8 cellular contexts compared by ENCODE assay signal in the genomic region with DNA sequence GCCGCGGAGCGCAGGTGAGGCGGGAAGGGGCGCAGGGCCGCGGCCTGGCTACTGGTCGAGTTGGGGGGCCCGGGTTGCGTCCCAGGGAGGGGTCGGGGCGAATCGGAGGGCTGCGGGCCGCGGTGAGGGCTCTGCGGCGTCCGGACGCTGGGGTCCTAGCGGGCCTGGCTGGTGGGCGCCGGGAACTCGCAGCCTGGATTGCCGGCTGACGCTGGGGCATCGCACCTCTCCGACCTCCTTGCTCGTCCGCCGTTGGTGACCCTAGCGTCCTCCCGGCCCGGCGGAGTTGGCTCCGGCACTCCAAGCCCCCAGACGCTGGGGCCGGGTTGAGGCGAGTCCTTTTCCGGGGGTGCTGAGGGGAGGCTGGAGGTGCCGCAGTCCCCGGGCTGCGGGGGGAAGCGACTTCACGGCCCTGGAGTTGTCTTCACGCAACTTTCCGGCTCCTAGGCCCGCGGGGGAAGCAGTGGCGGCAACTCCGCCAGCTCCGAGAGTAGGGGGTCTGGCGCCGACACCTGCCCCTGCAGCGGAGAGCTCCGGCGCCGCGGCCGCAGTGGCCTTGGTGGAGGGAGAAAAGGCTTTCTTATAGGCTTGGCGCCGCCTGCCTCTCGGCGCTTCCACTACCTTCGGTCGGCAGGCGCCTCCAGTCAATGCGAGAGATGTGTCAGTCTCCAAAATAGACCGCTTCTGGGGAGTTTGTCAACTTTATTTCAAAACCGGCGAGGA.
DNase-seq lines count a peak whose midpoint lies in the region; ATAC-seq and TF ChIP-seq lines count a peak whose summit lies in the region.

No MANE protein-coding gene starts in this region.

- no peaks in the 10 kb centered on the region for H3K27me3 Mint-ChIP-seq in activated T-cell treated with anti-CD3 and anti-CD28 coated beads, Interleukin-2, amount 50 U/mL, for 72 hours (ENCODE audit: low read depth)

- DNase-seq in NCI-H69 (lab: John Stamatoyannopoulos, UW) (peak; percentile 68), fibroblast of lung (ENCODE audit: low read depth in 2 of 2) (peak; percentile 23 to 45), upper lobe of right lung (peak; percentile 70), NCI-H446 (lab: John Stamatoyannopoulos, UW) (no peak)
- peak; percentile 75 to 78 for DNase-seq in activated T-cell treated with anti-CD3 and anti-CD28 coated beads, Interleukin-2, amount 50 U/mL, for 72 hours

- H3K9me3 ChIP-seq in fibroblast of lung (ENCODE audit: control insufficient read depth, insufficient read depth, low read depth, low read length) (no peaks in the 10 kb centered on the region), neural cell (ENCODE audit: low read length) (no peaks in the 10 kb centered on the region), upper lobe of right lung (no peaks in the 10 kb centered on the region)

- no peaks in the 10 kb centered on the region for H3F3A ChIP-seq in neural cell (ENCODE audit: insufficient read depth, low read length, poor library complexity, severe bottlenecking)

- intact Hi-C loops in upper lobe of right lung (cut with DNase I), result loop anchor here (10.0 kb wide), 1 partner anchor 480 kb away; a partner anchor contains a TSS

- no peaks in the 10 kb centered on the region for H3K9me2 ChIP-seq in neural cell (ENCODE audit: insufficient read depth, low read length)

- H3K4me1 ChIP-seq in fibroblast of lung (ENCODE audit: control insufficient read depth, extremely low read depth, insufficient read depth, low read length), result peaks cover 2% of the 10 kb centered on the region
- peaks cover 12% of the 10 kb centered on the region for H3K4me1 ChIP-seq in upper lobe of right lung

- TF ChIP-seq CTCF in fibroblast of lung (conservative IDR thresholded peaks at IDR 0.05 in 1 of 2, IDR thresholded peaks at IDR 0.05 in 1 of 2; ENCODE audit: low read depth in 1 of 2, low read length in 2 of 2), result peak in 1 of 2 donors; percentile 10
- peak; percentile 14 for TF ChIP-seq CTCF in neural cell (IDR thresholded peaks at IDR 0.05; ENCODE audit: poor library complexity, severe bottlenecking)
- TF ChIP-seq CTCF in upper lobe of right lung (IDR thresholded peaks at IDR 0.05), result no peak

- H3K79me2 ChIP-seq in fibroblast of lung (ENCODE audit: control insufficient read depth, insufficient read depth, low read length) (peaks cover 52% of the 10 kb centered on the region), neural cell (replicated peaks; ENCODE audit: insufficient read depth, low read length) (peaks cover 44% of the 10 kb centered on the region)

- H3K9ac ChIP-seq in fibroblast of lung (ENCODE audit: insufficient read depth, low read length) (peak overlapping the region; percentile 92), neural cell (ENCODE audit: low read length) (peak overlapping the region; percentile 84)

- H4K20me1 ChIP-seq in fibroblast of lung (ENCODE audit: control insufficient read depth, extremely low read depth, insufficient read depth, low read length) (no peaks in the 10 kb centered on the region), neural cell (ENCODE audit: insufficient read depth) (no peaks in the 10 kb centered on the region)

- H3K4me1 Mint-ChIP-seq in activated T-cell treated with anti-CD3 and anti-CD28 coated beads, Interleukin-2, amount 50 U/mL, for 72 hours (ENCODE audit: low read depth), result peaks cover 49% of the 10 kb centered on the region

- peak overlapping the region; percentile 95 for H3K27ac Mint-ChIP-seq in activated T-cell treated with anti-CD3 and anti-CD28 coated beads, Interleukin-2, amount 50 U/mL, for 72 hours

- H3K9me3 Mint-ChIP-seq in activated T-cell treated with anti-CD3 and anti-CD28 coated beads, Interleukin-2, amount 50 U/mL, for 72 hours, result no peaks in the 10 kb centered on the region

- H3K27me3 ChIP-seq in fibroblast of lung (ENCODE audit: control insufficient read depth, insufficient read depth, low read length) (no peaks in the 10 kb centered on the region), neural cell (ENCODE audit: insufficient read depth, low read depth, low read length) (no peaks in the 10 kb centered on the region), upper lobe of right lung (no peaks in the 10 kb centered on the region)

- peak overlapping the region; percentile 93 for H3K27ac ChIP-seq in fibroblast of lung (ENCODE audit: insufficient read depth, low read length)
- H3K27ac ChIP-seq in neural cell (ENCODE audit: low read length), result peak overlapping the region; percentile 81
- peak overlapping the region; percentile 91 for H3K27ac ChIP-seq in upper lobe of right lung

- peaks cover 4 to 14% of the 10 kb centered on the region in 2 donors for H3K36me3 Mint-ChIP-seq in activated T-cell treated with anti-CD3 and anti-CD28 coated beads, Interleukin-2, amount 50 U/mL, for 72 hours (ENCODE audit: insufficient read depth in 2 of 2)

- H3K4me3 Mint-ChIP-seq in activated T-cell treated with anti-CD3 and anti-CD28 coated beads, Interleukin-2, amount 50 U/mL, for 72 hours, result peak overlapping the region; percentile 88 to 95

- H3K36me3 ChIP-seq in fibroblast of lung (ENCODE audit: control insufficient read depth, insufficient read depth, low read length), result no peaks in the 10 kb centered on the region
- H3K36me3 ChIP-seq in neural cell (ENCODE audit: insufficient read depth, low read length), result no peaks in the 10 kb centered on the region
- H3K36me3 ChIP-seq in upper lobe of right lung, result no peaks in the 10 kb centered on the region

- ATAC-seq in HG02610 (IDR thresholded peaks at IDR 0.05; ENCODE audit: unreplicated experiment), result peak; percentile 30
- peak; percentile 51 to 61 for ATAC-seq in activated T-cell treated with anti-CD3 and anti-CD28 coated beads, Interleukin-2, amount 50 U/mL, for 72 hours (replicated peaks in 1 of 2)
- peak; percentile 5 for ATAC-seq in upper lobe of right lung

- H2AFZ ChIP-seq in fibroblast of lung (ENCODE audit: low read length) (peak overlapping the region; percentile 62), neural cell (ENCODE audit: low read depth, low read length) (no peak overlapping the region)

- TF ChIP-seq POLR2A in GM10847 (IDR thresholded peaks at IDR 0.05; ENCODE audit: extremely low read depth, insufficient read length), result peak; percentile 20

- peak; percentile 4 for TF ChIP-seq RAD21 in neural cell (conservative IDR thresholded peaks at IDR 0.05)

- H3K4me3 ChIP-seq in fibroblast of lung (replicated peaks in 1 of 4; ENCODE audit: control extremely low read depth in 1 of 4, insufficient read depth in 1 of 4, low read depth in 3 of 4, low read length in 4 of 4), result peak overlapping the region; percentile 78 to 93 (median 89)
- peak overlapping the region; percentile 99 for H3K4me3 ChIP-seq in neural cell (ENCODE audit: low read length)
- H3K4me3 ChIP-seq in upper lobe of right lung, result peak overlapping the region; percentile 90

- TF ChIP-seq EP300 in neural cell (conservative IDR thresholded peaks at IDR 0.05; ENCODE audit: poor library complexity, severe bottlenecking), result no peak

- H3K4me2 ChIP-seq in fibroblast of lung (ENCODE audit: extremely low read depth, insufficient read depth, low read length), result peak overlapping the region; percentile 32
- H3K4me2 ChIP-seq in neural cell (ENCODE audit: low read length), result peak overlapping the region; percentile 65

TF ChIP-seq in neural cell, 6 proteins besides CTCF, POLR2A, EP300 and RAD21:
- TF ChIP-seq POLR2AphosphoS5 (IDR thresholded peaks at IDR 0.05) (no peak), MXI1 (conservative IDR thresholded peaks at IDR 0.05; ENCODE audit: poor library complexity, severe bottlenecking) (peak; percentile 4), SMC3 (conservative IDR thresholded peaks at IDR 0.05; ENCODE audit: poor library complexity) (peak; percentile 16)

Comparison
In these comparisons a context has a peak if more than half of its experiments do, and no peak if none do; other contexts are left out.
1. ATAC-seq: peak in every context shown above with its lines; median percentile 56 in activated T-cell treated with anti-CD3 and anti-CD28 coated beads, Interleukin-2, amount 50 U/mL, for 72 hours; 30 in HG02610; 5 in upper lobe of right lung.
2. DNase-seq: peak in NCI-H69 (single experiment), activated T-cell treated with anti-CD3 and anti-CD28 coated beads, Interleukin-2, amount 50 U/mL, for 72 hours (2 of 2), fibroblast of lung (2 of 2) and upper lobe of right lung (single experiment); none in NCI-H446 (0 of 2).
3. Peak in every context shown above with its lines, with median percentiles within 50 percentile points of each other: H3K27ac ChIP-seq and H3K4me3 ChIP-seq.